In the genomic region with DNA sequence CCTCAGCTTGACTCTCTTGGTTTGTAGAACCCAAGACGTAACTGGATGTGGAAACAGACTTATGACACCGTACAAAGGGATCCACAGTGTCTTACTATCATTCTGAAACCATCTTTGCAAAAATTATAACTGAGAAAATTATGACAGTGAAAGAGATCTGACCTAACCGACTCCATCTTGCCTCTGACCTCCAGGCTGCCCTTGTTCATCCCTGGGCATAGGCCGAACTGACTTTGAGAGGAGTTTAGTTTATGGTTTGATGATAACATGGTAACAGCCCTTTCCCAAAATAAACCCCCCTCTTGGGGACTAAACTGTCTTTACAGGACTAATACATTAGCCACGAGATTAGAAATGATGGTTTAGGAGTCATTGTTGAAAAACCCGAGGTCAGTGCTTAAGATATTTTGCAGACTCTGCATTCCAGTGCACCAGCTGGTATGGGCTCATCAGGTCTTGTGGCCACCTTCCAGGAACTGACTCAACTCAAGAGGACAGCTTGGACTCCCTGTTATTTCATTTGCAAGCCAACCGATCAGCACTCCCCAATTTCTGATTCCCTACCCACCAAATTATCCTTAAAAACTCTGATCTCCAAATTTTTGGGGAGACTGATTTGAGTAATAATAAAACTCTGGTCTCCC, we compare ENCODE assay signal across 17 cellular contexts. TPM values are rescaled to one million over a fixed set of nuclear protein-coding genes. Genes with fewer than 3 reads are reported as not detected.
DNase-seq lines count a peak whose midpoint lies in the region; FAIRE-seq and TF ChIP-seq lines count a peak whose summit lies in the region.
"Had no signal": no experiment of that assay in that cellular context is flagged by ENCODE, and none has a peak within 500 bp of the region (broad histone marks: within the 10 kb centered on the region; RNA-seq: fewer than 3 reads in every experiment).

No MANE protein-coding gene starts in this region.

- H3K79me2 ChIP-seq in osteoblast (ENCODE audit: insufficient read depth, low read length) = no peaks in the 10 kb centered on the region

- H3K27ac ChIP-seq in osteoblast (ENCODE audit: low read depth, low read length) = peak overlapping the region; percentile 42
- H3K27ac ChIP-seq in small intestine (ENCODE audit: low read depth in 1 of 2, low read length in 1 of 2) = no peak overlapping the region

- peaks cover 21% of the 10 kb centered on the region for H3K4me1 Mint-ChIP-seq in Calu3 (ENCODE audit: low read depth, unreplicated experiment)
- H3K4me1 Mint-ChIP-seq: activated B cell treated with CpG ODN at 0.5 μM for 24 hours; CD4-positive, alpha-beta memory T cell; stimulated activated naive B cell treated with anti-CD40 and anti-IgM and Interleukin-4, amounts not matched to agents 10 μg/mL and 1 μg/mL and 100 μg/mL, for 72 hours had no signal

- H3K4me1 ChIP-seq in osteoblast (ENCODE audit: insufficient read depth, low read length) (peaks cover 9% of the 10 kb centered on the region), small intestine (ENCODE audit: control insufficient read depth in 2 of 2, insufficient read depth in 1 of 2, low read depth in 1 of 2, low read length in 1 of 2) (no peaks in the 10 kb centered on the region), BE2C (no peaks in the 10 kb centered on the region)

- no peak for FAIRE-seq in small intestine (lab: Jason Lieb, UNC)
- FAIRE-seq: G401.6, urothelium cell line had no signal

- no peaks in the 10 kb centered on the region for H3K27me3 ChIP-seq in osteoblast (ENCODE audit: insufficient read depth, low read length)
- no peaks in the 10 kb centered on the region for H3K27me3 ChIP-seq in small intestine (ENCODE audit: control insufficient read depth in 2 of 2, insufficient read depth in 2 of 2, low read length in 2 of 2)
- H3K27me3 ChIP-seq in BE2C = no peaks in the 10 kb centered on the region

- H2AFZ ChIP-seq in osteoblast (ENCODE audit: low read length) = no peak overlapping the region

- H3K9me3 Mint-ChIP-seq in Calu3 (ENCODE audit: low read depth, unreplicated experiment) = no peaks in the 10 kb centered on the region

- peak overlapping the region; percentile 64 for H3K27ac Mint-ChIP-seq in Calu3 (ENCODE audit: unreplicated experiment)
- H3K27ac Mint-ChIP-seq: activated B cell treated with CpG ODN at 0.5 μM for 24 hours; activated naive CD4-positive, alpha-beta T cell treated with anti-CD3 and anti-CD28 coated beads, Interleukin-2, amount 50 U/mL, for 24 hours; stimulated activated naive B cell treated with anti-CD40 and anti-IgM and Interleukin-4, amounts not matched to agents 10 μg/mL and 1 μg/mL and 100 μg/mL, for 72 hours had no signal

- H4K20me1 ChIP-seq in osteoblast (ENCODE audit: insufficient read depth, low read length) = no peaks in the 10 kb centered on the region

- intact Hi-C loops in Calu3 (cut with micrococcal nuclease; ENCODE audit: unreplicated experiment) = no loop called here
- intact Hi-C loops in head of caudate nucleus (cut with DNase I) = no loop called here

- 79 to 92% (median 84%) methylated on average over 7 of the region's 7 CpGs for WGBS in small intestine, 3 donors

- H3K4me3 ChIP-seq in choroid plexus epithelial cell (ENCODE audit: low read depth, low read length) (no peak overlapping the region), osteoblast (ENCODE audit: insufficient read depth, low read length) (no peak overlapping the region), small intestine (ENCODE audit: low read depth in 1 of 2, low read length in 2 of 2) (no peak overlapping the region), BE2C (ENCODE audit: low read depth, low read length) (no peak overlapping the region)

- H3K4me2 ChIP-seq in osteoblast (ENCODE audit: insufficient read depth, low read length) = peak overlapping the region; percentile 10

- no peaks in the 10 kb centered on the region for H3K36me3 Mint-ChIP-seq in Calu3 (ENCODE audit: insufficient read depth, unreplicated experiment)

- H3K9me3 ChIP-seq in osteoblast (ENCODE audit: low read depth, low read length) (no peaks in the 10 kb centered on the region), small intestine (ENCODE audit: control insufficient read depth, low read depth) (no peaks in the 10 kb centered on the region), BE2C (no peaks in the 10 kb centered on the region)

- H3K36me3 ChIP-seq in osteoblast (ENCODE audit: insufficient read depth, low read length) (no peaks in the 10 kb centered on the region), small intestine (ENCODE audit: control insufficient read depth in 2 of 2, insufficient read depth in 2 of 2, low read length in 2 of 2) (no peaks in the 10 kb centered on the region), BE2C (no peaks in the 10 kb centered on the region)

- TF ChIP-seq CTCF in Calu3 (IDR thresholded peaks at IDR 0.05; ENCODE audit: unreplicated experiment) (no peak), choroid plexus epithelial cell (conservative IDR thresholded peaks at IDR 0.05; ENCODE audit: low read depth, low read length) (no peak), osteoblast (IDR thresholded peaks at IDR 0.05; ENCODE audit: extremely low read depth, low read depth, low read length) (no peak), BE2C (IDR thresholded peaks at IDR 0.05; ENCODE audit: low read depth, low read length) (no peak)

- CTCF ChIA-PET in Calu3 (lab: Charles Lee) = no interaction called here

- no peaks in the 10 kb centered on the region for H3K27me3 Mint-ChIP-seq in Calu3 (ENCODE audit: unreplicated experiment)
- H3K27me3 Mint-ChIP-seq: activated naive CD4-positive, alpha-beta T cell treated with anti-CD3 and anti-CD28 coated beads, Interleukin-2, amount 50 U/mL, for 24 hours had no signal

- no peak for DNase-seq in Calu3
- peak; percentile 82 for DNase-seq in NCI-H226
- DNase-seq in choroid plexus epithelial cell (ENCODE audit: low read depth) = peak; percentile 93
- DNase-seq in osteoblast (ENCODE audit: insufficient read length, low spot score, missing footprints) = peak; percentile 87
- no peak for DNase-seq in head of caudate nucleus
- DNase-seq in small intestine = no peak
- no peak for DNase-seq in BE2C
- no peak for DNase-seq in NCI-H1417 treated with DMSO at 0.1 percent for 48 hours (lab: John Stamatoyannopoulos, UW)
- DNase-seq: activated B cell treated with CpG ODN at 0.5 μM for 24 hours; CD4-positive, alpha-beta memory T cell; cortex of kidney; NCI-H1092 treated with DMSO at 0.1 percent for 48 hours; stimulated activated CD4-positive, alpha-beta T cell treated with anti-CD3 and anti-CD28 coated beads, Interleukin-2, amount 100 ng/mL, for 48 hours; stimulated activated naive B cell treated with anti-CD40 and anti-IgM and Interleukin-4, amounts not matched to agents 10 μg/mL and 1 μg/mL and 100 μg/mL, for 72 hours had no signal

- BruUV-seq in Calu3 (replicated peaks; lab: Mats Ljungman, UMichigan) = no TSS peak

- H3K4me3 Mint-ChIP-seq in Calu3 (ENCODE audit: low read depth, unreplicated experiment) = no peak overlapping the region
- H3K4me3 Mint-ChIP-seq: activated B cell treated with CpG ODN at 0.5 μM for 24 hours; activated naive CD4-positive, alpha-beta T cell treated with anti-CD3 and anti-CD28 coated beads, Interleukin-2, amount 50 U/mL, for 24 hours; CD4-positive, alpha-beta memory T cell; stimulated activated naive B cell treated with anti-CD40 and anti-IgM and Interleukin-4, amounts not matched to agents 10 μg/mL and 1 μg/mL and 100 μg/mL, for 72 hours had no signal

RNA-seq across cellular contexts. Expression of a gene that starts 49.6 kb away (rescaled TPM):
- total RNA-seq in Calu3 (2022) (21.8 and 22.2 TPM in 2 replicates), osteoblast (56.0 and 59.4 TPM in 2 replicates)
- 10 to 100 TPM; 37.2 to 66.6 (median 61.6) TPM for polyA plus RNA-seq in small intestine
- 11.9 TPM for polyA plus RNA-seq in BE2C (2012; ENCODE audit: insufficient read depth, insufficient read length, low read depth)

RNA-seq across cellular contexts. Expression of a gene that starts 49.9 kb away (rescaled TPM):
- total RNA-seq in Calu3 (2022) (12.7 and 16.0 TPM in 2 replicates), osteoblast (15.6 and 16.6 TPM in 2 replicates)
- 10 to 100 TPM; 11.8 to 27.7 (median 14.1) TPM for polyA plus RNA-seq in small intestine
- polyA plus RNA-seq in BE2C (2012; ENCODE audit: insufficient read depth, insufficient read length, low read depth) = 2.6 TPM

Comparison
In these comparisons a context has a peak if more than half of its experiments do, and no peak if none do; other contexts are left out.
1. DNase-seq: peak in NCI-H226 (single experiment), choroid plexus epithelial cell (single experiment) and osteoblast (single experiment); none in Calu3 (single experiment), head of caudate nucleus (0 of 42), small intestine (single experiment), BE2C (single experiment) and NCI-H1417 treated with DMSO at 0.1 percent for 48 hours (single experiment).